Comparison of ENCODE assay signal across 8 cellular contexts in genomic region chr5:73796164-73797141, GRCh38.
DNase-seq lines count a peak whose midpoint lies in the region; ATAC-seq and TF ChIP-seq lines count a peak whose summit lies in the region.

No MANE protein-coding gene starts in this region.

- H3K36me3 ChIP-seq in SJSA1 (peaks cover 25% of the 10 kb centered on the region), heart left ventricle (no peaks in the 10 kb centered on the region), thoracic aorta (no peaks in the 10 kb centered on the region)

- peaks cover 23% of the 10 kb centered on the region for H3K4me1 ChIP-seq in SJSA1 (replicated peaks)
- H3K4me1 ChIP-seq in heart left ventricle, result peaks cover 0 to 18% (median 8%) of the 10 kb centered on the region in 12 donors
- peaks cover 4 to 20% of the 10 kb centered on the region in 2 donors for H3K4me1 ChIP-seq in thoracic aorta (ENCODE audit: control insufficient read depth in 1 of 2, low read depth in 2 of 2)

- H3K9me3 ChIP-seq in SJSA1 (replicated peaks) (no peaks in the 10 kb centered on the region), heart left ventricle (no peaks in the 10 kb centered on the region), thoracic aorta (no peaks in the 10 kb centered on the region)

- intact Hi-C loops in heart left ventricle (cut with DNase I), result loop anchor here in 6 of 10 donors (5.0 to 10.0 kb wide), 2 partner anchors 848 to 861 kb away; partner anchors contain the start of gene ENC1 (in 5 of the 6)

- H3K27ac ChIP-seq in SJSA1 (peak overlapping the region; percentile 96), heart left ventricle (no peak overlapping the region), thoracic aorta (peak overlapping the region in 1 of 2 donors; percentile 17)

- WGBS in heart left ventricle, 4 donors, result 35 to 41% (median 38%) methylated on average over 11 of the region's 11 CpGs

- peak; percentile 66 for ATAC-seq in HG02642 (IDR thresholded peaks at IDR 0.05; ENCODE audit: poor library complexity, unreplicated experiment)
- ATAC-seq in heart left ventricle, result peak in 3 of 4 donors; percentile 58 to 70 (median 58)
- no peak for ATAC-seq in thoracic aorta (ENCODE audit: insufficient number of reproducible peaks, low FRiP score, low read depth)

- H3K4me3 ChIP-seq in SJSA1 (no peak overlapping the region), heart left ventricle (no peak overlapping the region), thoracic aorta (no peak overlapping the region)

- TF ChIP-seq CTCF in heart left ventricle (IDR thresholded peaks at IDR 0.05) (no peak), thoracic aorta (IDR thresholded peaks at IDR 0.05) (no peak), GM10266 (IDR thresholded peaks at IDR 0.05; ENCODE audit: control insufficient read depth, insufficient read depth, low read depth, missing control alignments) (no peak)

- H3K27me3 ChIP-seq in SJSA1 (replicated peaks) (no peaks in the 10 kb centered on the region), heart left ventricle (no peaks in the 10 kb centered on the region), thoracic aorta (replicated peaks; ENCODE audit: insufficient read depth) (no peaks in the 10 kb centered on the region)

- TF ChIP-seq POLR2A in heart left ventricle (IDR thresholded peaks at IDR 0.05), result no peak

- DNase-seq in NCI-H146 (lab: John Stamatoyannopoulos, UW) (peak; percentile 11), NCI-H146 treated with DMSO at 0.1 percent for 48 hours (lab: John Stamatoyannopoulos, UW; ENCODE audit: unreplicated experiment) (no peak), SJSA1 (ENCODE audit: low read depth in 1 of 2, low spot score in 2 of 2) (peak; percentile 77 to 94), heart left ventricle (peak in 4 of 5 donors; percentile 32 to 75 (median 46)), thoracic aorta (ENCODE audit: low spot score) (peak; percentile 9), iPS-NIHi7 (ENCODE audit: extremely low spot score) (no peak), GM10266 (ENCODE audit: extremely low spot score) (no peak)

Comparison
In these comparisons a context has a peak if more than half of its experiments do, and no peak if none do; other contexts are left out.
1. DNase-seq: peak in NCI-H146 (single experiment), SJSA1 (2 of 2), heart left ventricle (4 of 5) and thoracic aorta (single experiment); none in NCI-H146 treated with DMSO at 0.1 percent for 48 hours (single experiment), iPS-NIHi7 (single experiment) and GM10266 (single experiment).